Comparison of ENCODE assay signal across 12 cellular contexts in the genomic region with DNA sequence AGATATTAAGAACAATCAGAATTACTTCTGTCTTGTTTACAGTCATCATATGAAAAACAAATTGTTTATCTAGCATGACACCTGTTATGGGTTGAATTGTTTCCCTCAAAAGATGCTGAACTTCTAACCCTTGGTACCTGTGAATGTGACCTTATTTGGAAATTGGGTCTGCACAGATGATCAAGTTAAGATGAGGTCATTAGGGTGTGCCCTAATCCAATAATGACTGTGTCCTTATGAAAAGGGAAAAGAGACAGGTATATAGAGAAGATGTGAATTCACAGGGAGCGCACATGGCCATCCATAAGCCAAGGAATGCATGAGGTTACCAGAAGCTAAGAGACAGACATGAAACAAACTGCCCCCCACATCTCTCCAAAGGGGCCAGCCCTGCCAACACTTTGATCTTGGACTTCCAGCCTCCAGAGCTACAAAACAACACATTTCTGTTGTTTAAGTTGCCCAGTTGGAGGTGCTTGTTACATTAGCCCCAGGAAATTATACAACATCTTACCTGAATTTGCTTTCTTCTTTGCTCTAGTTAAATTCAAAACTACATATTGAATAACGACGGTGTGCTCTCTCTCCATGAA. TPM values are rescaled to one million over a fixed set of nuclear protein-coding genes. Genes with fewer than 3 reads are reported as not detected.
DNase-seq lines count a peak whose midpoint lies in the region; ATAC-seq and TF ChIP-seq lines count a peak whose summit lies in the region.
"Had no signal": no experiment of that assay in that cellular context is flagged by ENCODE, and none has a peak within 500 bp of the region (broad histone marks: within the 10 kb centered on the region; RNA-seq: fewer than 3 reads in every experiment).

No MANE protein-coding gene starts in this region.

- H3K4me1 Mint-ChIP-seq in CD14-positive monocyte (peaks cover 71% of the 10 kb centered on the region), mesothelial cell of epicardium (peaks cover 16% of the 10 kb centered on the region)
- H3K4me1 Mint-ChIP-seq in activated CD8-positive, alpha-beta T cell treated with anti-CD3 and anti-CD28 coated beads for 36 hours (ENCODE audit: low read depth), result peaks cover 55% of the 10 kb centered on the region

- no peaks in the 10 kb centered on the region for H3K9me3 ChIP-seq in Peyer's patch

- H3K9me3 Mint-ChIP-seq in CD14-positive monocyte, result peaks cover 0 to 9% (median 0%) of the 10 kb centered on the region in 7 donors
- peaks cover 6% of the 10 kb centered on the region for H3K9me3 Mint-ChIP-seq in activated CD8-positive, alpha-beta T cell treated with anti-CD3 and anti-CD28 coated beads for 36 hours
- H3K9me3 Mint-ChIP-seq in mesothelial cell of epicardium, result peaks cover 7% of the 10 kb centered on the region

- H3K27me3 Mint-ChIP-seq in CD14-positive monocyte (ENCODE audit: low read depth in 3 of 3) (peaks cover 0 to 5% (median 1%) of the 10 kb centered on the region in 3 donors), mesothelial cell of epicardium (ENCODE audit: low read depth) (peaks cover 15% of the 10 kb centered on the region)
- no peaks in the 10 kb centered on the region for H3K27me3 Mint-ChIP-seq in activated CD8-positive, alpha-beta T cell treated with anti-CD3 and anti-CD28 coated beads for 36 hours

- H3K36me3 ChIP-seq in Peyer's patch, result no peaks in the 10 kb centered on the region

- H3K27me3 ChIP-seq in Peyer's patch, result no peaks in the 10 kb centered on the region

- peak overlapping the region in 2 of 4 donors; percentile 92 to 99 for H3K27ac ChIP-seq in Peyer's patch
- H3K27ac ChIP-seq: HL-60 had no signal

- intact Hi-C loops in CD14-positive monocyte (cut with micrococcal nuclease), result loop anchor here (2.0 to 10.0 kb wide), 4 partner anchors 16 to 178 kb away; partner anchors contain the start of gene RRM2 (in 2 of the 2)
- intact Hi-C loops in activated CD8-positive, alpha-beta T cell treated with anti-CD3 and anti-CD28 coated beads for 36 hours (cut with micrococcal nuclease), result loop anchor here (10.0 kb wide), 1 partner anchor 176 kb away; the partner anchor contains the start of gene RRM2

- CTCF ChIA-PET in activated CD8-positive, alpha-beta T cell treated with anti-CD3 and anti-CD28 coated beads for 36 hours (lab: Charles Lee), result interaction anchor here (0.9 to 9.5 kb wide), 4 partner anchors 29 to 176 kb away, joined by 3 to 135 read pairs (median 32); no protein-coding TSS in a partner anchor

- TF ChIP-seq POLR2A in Peyer's patch (IDR thresholded peaks at IDR 0.05), result no peak

- H3K4me1 ChIP-seq in Peyer's patch, result peaks cover 0 to 33% (median 9%) of the 10 kb centered on the region in 4 donors

- H3K36me3 Mint-ChIP-seq in CD14-positive monocyte, result peaks cover 3 to 6% of the 10 kb centered on the region in 2 donors
- H3K36me3 Mint-ChIP-seq in activated CD8-positive, alpha-beta T cell treated with anti-CD3 and anti-CD28 coated beads for 36 hours (ENCODE audit: low read depth), result peaks cover 14% of the 10 kb centered on the region
- H3K36me3 Mint-ChIP-seq in mesothelial cell of epicardium, result no peaks in the 10 kb centered on the region

- peak overlapping the region in 1 of 2 donors; percentile 6 for H3K4me3 Mint-ChIP-seq in CD14-positive monocyte
- H3K4me3 Mint-ChIP-seq in activated CD8-positive, alpha-beta T cell treated with anti-CD3 and anti-CD28 coated beads for 36 hours, result peak overlapping the region; percentile 76
- peak overlapping the region; percentile 7 for H3K4me3 Mint-ChIP-seq in mesothelial cell of epicardium

- ATAC-seq in activated CD8-positive, alpha-beta T cell treated with anti-CD3 and anti-CD28 coated beads for 36 hours, result no peak
- ATAC-seq in HG03196 (IDR thresholded peaks at IDR 0.05; ENCODE audit: unreplicated experiment), result no peak

- TF ChIP-seq CTCF in CD14-positive monocyte (IDR thresholded peaks at IDR 0.05) (no peak), mesothelial cell of epicardium (IDR thresholded peaks at IDR 0.05; ENCODE audit: unreplicated experiment) (no peak), Peyer's patch (IDR thresholded peaks at IDR 0.05) (no peak)
- TF ChIP-seq CTCF in activated CD8-positive, alpha-beta T cell treated with anti-CD3 and anti-CD28 coated beads for 36 hours (IDR thresholded peaks at IDR 0.05), result no peak

- peak; percentile 49 for DNase-seq in NCI-H146 (lab: John Stamatoyannopoulos, UW)
- no peak for DNase-seq in NCI-H146 treated with DMSO at 0.1 percent for 48 hours (lab: John Stamatoyannopoulos, UW; ENCODE audit: unreplicated experiment)
- DNase-seq in CD14-positive monocyte (ENCODE audit: low spot score), result no peak
- DNase-seq in activated CD8-positive, alpha-beta T cell treated with anti-CD3 and anti-CD28 coated beads for 36 hours, result no peak
- no peak for DNase-seq in mesothelial cell of epicardium (ENCODE audit: low spot score in 2 of 2, unreplicated experiment in 2 of 2)
- DNase-seq in CD1c-positive myeloid dendritic cell (ENCODE audit: extremely low spot score), result no peak
- no peak for DNase-seq in Peyer's patch
- DNase-seq: activated CD8-positive, alpha-beta memory T cell treated with anti-CD3 and anti-CD28 coated beads, Interleukin-2, amount 50 U/mL, for 4 hours; dermis blood vessel endothelial cell; H9 had no signal

- POLR2A ChIA-PET in activated CD8-positive, alpha-beta T cell treated with anti-CD3 and anti-CD28 coated beads for 36 hours (lab: Charles Lee), result interaction anchor here (5.5 kb wide), 1 partner anchor 30 kb away, joined by 59 read pairs; no protein-coding TSS in a partner anchor

- H3K4me3 ChIP-seq in Peyer's patch, result no peak overlapping the region

- H3K27ac Mint-ChIP-seq in CD14-positive monocyte (peak overlapping the region in 6 of 7 donors; percentile 5 to 91 (median 42)), mesothelial cell of epicardium (no peak overlapping the region)
- peak overlapping the region; percentile 89 for H3K27ac Mint-ChIP-seq in activated CD8-positive, alpha-beta T cell treated with anti-CD3 and anti-CD28 coated beads for 36 hours
- H3K27ac Mint-ChIP-seq: H9 had no signal

RNA-seq across cellular contexts. Expression of gene HPCAL1, which starts 2.3 kb away (rescaled TPM):
- polyA plus RNA-seq in CD14-positive monocyte, result 10 to 100 TPM; 98.0 to 99.5 TPM
- total RNA-seq in activated CD8-positive, alpha-beta T cell treated with anti-CD3 and anti-CD28 coated beads for 36 hours, result 100 to 1,000 TPM; 166 to 170 TPM
- 17.4 to 20.0 TPM (median 17.5 TPM) in 3 replicates for total RNA-seq in mesothelial cell of epicardium
- total RNA-seq in Peyer's patch, result 100 to 1,000 TPM; 123 to 270 (median 156) TPM
